20 cellular contexts compared by ENCODE assay signal in the genomic region with DNA sequence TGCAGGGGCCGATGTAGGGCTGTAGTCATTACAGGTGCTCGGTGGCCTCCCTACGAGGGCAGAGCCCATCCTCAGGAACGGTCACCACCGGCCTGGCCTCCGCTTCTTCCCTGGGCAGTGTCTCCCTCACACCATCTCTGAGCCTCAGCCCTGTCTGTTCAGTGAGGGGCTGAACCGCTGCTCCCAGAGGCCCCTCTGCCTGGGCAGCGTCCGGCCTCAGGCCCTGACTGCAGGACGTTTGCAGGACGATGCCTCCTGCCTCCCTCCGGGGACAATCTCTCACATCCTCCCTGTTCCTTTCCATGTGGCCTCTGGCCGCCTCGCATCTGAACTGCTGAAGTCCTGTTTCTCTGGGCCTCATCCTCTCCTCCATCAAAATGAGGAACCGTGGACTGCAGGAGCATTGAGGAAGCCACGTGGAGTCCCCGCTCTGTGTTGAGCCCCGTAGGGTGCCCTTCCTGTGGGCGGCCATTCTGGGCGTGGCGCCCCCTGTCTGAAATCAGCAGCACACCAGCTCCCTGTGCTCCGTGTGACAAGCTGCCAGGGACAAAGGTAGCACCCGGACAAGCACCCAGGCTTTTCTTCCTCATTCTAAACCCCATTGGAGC.
DNase-seq lines count a peak whose midpoint lies in the region; ATAC-seq and TF ChIP-seq lines count a peak whose summit lies in the region.
"Had no signal": no experiment of that assay in that cellular context is flagged by ENCODE, and none has a peak within 500 bp of the region (broad histone marks: within the 10 kb centered on the region; RNA-seq: fewer than 3 reads in every experiment).

No MANE protein-coding gene starts in this region.

- no peak overlapping the region for H3K27ac Mint-ChIP-seq in osteocyte (ENCODE audit: unreplicated experiment)
- H3K27ac Mint-ChIP-seq: activated CD4-positive, alpha-beta memory T cell treated with anti-CD3 and anti-CD28 coated beads for 36 hours; activated naive CD8-positive, alpha-beta T cell treated with anti-CD3 and anti-CD28 coated beads, Interleukin-2, amount 10 ng/mL, durations not matched to agents 7 days and 5 days had no signal

- TF ChIP-seq CTCF in LNCAP (IDR thresholded peaks at IDR 0.05): peak; percentile 36
- TF ChIP-seq CTCF in coronary artery (IDR thresholded peaks at IDR 0.05): no peak
- TF ChIP-seq CTCF in osteocyte (IDR thresholded peaks at IDR 0.05): peak; percentile 17

- no peak overlapping the region for H3K4me3 Mint-ChIP-seq in osteocyte (ENCODE audit: unreplicated experiment)
- H3K4me3 Mint-ChIP-seq: activated CD4-positive, alpha-beta memory T cell treated with anti-CD3 and anti-CD28 coated beads for 36 hours; activated naive CD8-positive, alpha-beta T cell treated with anti-CD3 and anti-CD28 coated beads, Interleukin-2, amount 10 ng/mL, durations not matched to agents 7 days and 5 days; central memory CD8-positive, alpha-beta T cell had no signal

- no peak overlapping the region for H3K4me3 ChIP-seq in coronary artery
- no peak overlapping the region for H3K4me3 ChIP-seq in effector memory CD4-positive, alpha-beta T cell (ENCODE audit: insufficient read depth, low read depth, low read length, poor library complexity, severe bottlenecking)
- H3K4me3 ChIP-seq: skin epidermis, thoracic aorta had no signal

- H3K27me3 ChIP-seq in effector memory CD4-positive, alpha-beta T cell (replicated peaks; ENCODE audit: control insufficient read depth, insufficient read depth, low read length, poor library complexity, severe bottlenecking): no peaks in the 10 kb centered on the region

- DNase-seq in NOMO-1 treated with DMSO at 0.1 percent for 48 hours (lab: John Stamatoyannopoulos, UW; ENCODE audit: unreplicated experiment): peak; percentile 4
- no peak for DNase-seq in NOMO-1 treated with dmso at 0.1 percent for 144 hours (lab: John Stamatoyannopoulos, UW; ENCODE audit: unreplicated experiment)
- peak; percentile 60 for DNase-seq in coronary artery (ENCODE audit: low spot score)
- DNase-seq in osteocyte (ENCODE audit: extremely low spot score, unreplicated experiment): peak; percentile 76
- DNase-seq in G401 (ENCODE audit: low spot score): no peak
- no peak for DNase-seq in effector memory CD4-positive, alpha-beta T cell
- DNase-seq: ACHN; activated naive CD8-positive, alpha-beta T cell treated with anti-CD3 and anti-CD28 coated beads, Interleukin-2, amount 10 ng/mL, durations not matched to agents 7 days and 5 days; Caco-2; hippocampal formation; left ventricle myocardium superior; NCI-H2171; PC-3; T-helper 1 cell had no signal

- no peaks in the 10 kb centered on the region for H3K9me3 ChIP-seq in effector memory CD4-positive, alpha-beta T cell (ENCODE audit: control insufficient read depth, low read length)
- H3K9me3 ChIP-seq: Caco-2, thoracic aorta had no signal

- in situ Hi-C loops in G401 (cut with HindIII; ENCODE audit: low sequenced_read_pairs): no loop called here

- H3K27ac ChIP-seq in coronary artery: no peak overlapping the region
- no peak overlapping the region for H3K27ac ChIP-seq in effector memory CD4-positive, alpha-beta T cell (ENCODE audit: insufficient read depth, low read length, poor library complexity, severe bottlenecking)
- H3K27ac ChIP-seq: skin epidermis, thoracic aorta had no signal

- no peaks in the 10 kb centered on the region for H3K36me3 ChIP-seq in effector memory CD4-positive, alpha-beta T cell (ENCODE audit: control insufficient read depth, insufficient read depth, low read length)
- H3K36me3 ChIP-seq: thoracic aorta had no signal

- H3K9me3 Mint-ChIP-seq in osteocyte (ENCODE audit: unreplicated experiment): no peaks in the 10 kb centered on the region
- H3K9me3 Mint-ChIP-seq: activated CD4-positive, alpha-beta memory T cell treated with anti-CD3 and anti-CD28 coated beads for 36 hours; activated naive CD8-positive, alpha-beta T cell treated with anti-CD3 and anti-CD28 coated beads, Interleukin-2, amount 10 ng/mL, durations not matched to agents 7 days and 5 days; central memory CD8-positive, alpha-beta T cell had no signal

- no peaks in the 10 kb centered on the region for H3K4me1 ChIP-seq in effector memory CD4-positive, alpha-beta T cell (ENCODE audit: control insufficient read depth, insufficient read depth, low read length, poor library complexity, severe bottlenecking)
- H3K4me1 ChIP-seq: Caco-2 had no signal

- ATAC-seq in GM19395 (IDR thresholded peaks at IDR 0.05; ENCODE audit: unreplicated experiment): no peak
- ATAC-seq: left ventricle myocardium superior, PC-3 had no signal

- H3K36me3 Mint-ChIP-seq in osteocyte (ENCODE audit: unreplicated experiment): no peaks in the 10 kb centered on the region
- H3K36me3 Mint-ChIP-seq: activated CD4-positive, alpha-beta memory T cell treated with anti-CD3 and anti-CD28 coated beads for 36 hours; activated naive CD8-positive, alpha-beta T cell treated with anti-CD3 and anti-CD28 coated beads, Interleukin-2, amount 10 ng/mL, durations not matched to agents 7 days and 5 days had no signal

- H3K4me1 Mint-ChIP-seq in osteocyte (ENCODE audit: unreplicated experiment): no peaks in the 10 kb centered on the region
- H3K4me1 Mint-ChIP-seq: activated naive CD8-positive, alpha-beta T cell treated with anti-CD3 and anti-CD28 coated beads, Interleukin-2, amount 10 ng/mL, durations not matched to agents 7 days and 5 days; central memory CD8-positive, alpha-beta T cell had no signal

- H3K27me3 Mint-ChIP-seq in osteocyte (ENCODE audit: unreplicated experiment): no peaks in the 10 kb centered on the region
- H3K27me3 Mint-ChIP-seq: activated naive CD8-positive, alpha-beta T cell treated with anti-CD3 and anti-CD28 coated beads, Interleukin-2, amount 10 ng/mL, durations not matched to agents 7 days and 5 days; central memory CD8-positive, alpha-beta T cell had no signal

Comparison
In these comparisons a context has a peak if more than half of its experiments do, and no peak if none do; other contexts are left out.
1. DNase-seq: peak in NOMO-1 treated with DMSO at 0.1 percent for 48 hours (single experiment), coronary artery (single experiment) and osteocyte (single experiment); none in NOMO-1 treated with dmso at 0.1 percent for 144 hours (single experiment), G401 (single experiment) and effector memory CD4-positive, alpha-beta T cell (0 of 3).